In genomic region chr16:15034266-15035162, GRCh38 we compare ENCODE assay signal across 18 cellular contexts. TPM values are rescaled to one million over a fixed set of nuclear protein-coding genes. Genes with fewer than 3 reads are reported as not detected.
DNase-seq lines count a peak whose midpoint lies in the region; ATAC-seq and TF ChIP-seq lines count a peak whose summit lies in the region.
"Had no signal": no experiment of that assay in that cellular context is flagged by ENCODE, and none has a peak within 500 bp of the region (broad histone marks: within the 10 kb centered on the region; RNA-seq: fewer than 3 reads in every experiment).

No MANE protein-coding gene starts in this region.

- no peaks in the 10 kb centered on the region for H3K9me3 Mint-ChIP-seq in dendritic cell treated with granulocyte-macrophage colony-stimulating factor and Interleukin-4, amounts not matched to agents 40 ng/mL and 50 ng/mL, for 4 days
- H3K9me3 Mint-ChIP-seq in progenitor cell of endocrine pancreas (ENCODE audit: low read depth): no peaks in the 10 kb centered on the region
- H3K9me3 Mint-ChIP-seq: activated T-cell treated with anti-CD3 and anti-CD28 coated beads, Interleukin-2, amount 50 U/mL, for 4 hours; naive B cell; T-cell had no signal

- TF ChIP-seq CTCF in progenitor cell of endocrine pancreas (IDR thresholded peaks at IDR 0.05; ENCODE audit: unreplicated experiment) (no peak), uterus (IDR thresholded peaks at IDR 0.05) (peak in 1 of 4 experiments; percentile 6)

- H3K4me3 ChIP-seq in right cardiac atrium (ENCODE audit: low read length): no peak overlapping the region
- no peak overlapping the region for H3K4me3 ChIP-seq in uterus
- H3K4me3 ChIP-seq: dorsolateral prefrontal cortex, smooth muscle cell had no signal

- H3K27ac ChIP-seq in right cardiac atrium (ENCODE audit: low read length) (peak overlapping the region; percentile 34), uterus (no peak overlapping the region)

- peaks cover 1% of the 10 kb centered on the region for H3K4me1 ChIP-seq in right cardiac atrium (ENCODE audit: control insufficient read depth, insufficient read depth, low read length)
- no peaks in the 10 kb centered on the region for H3K4me1 ChIP-seq in uterus

- intact Hi-C loops in dendritic cell treated with granulocyte-macrophage colony-stimulating factor and Interleukin-4, amounts not matched to agents 40 ng/mL and 50 ng/mL, for 4 days (cut with micrococcal nuclease): no loop called here
- intact Hi-C loops in right cardiac atrium (cut with DNase I): no loop called here
- intact Hi-C loops in uterus (cut with DNase I; ENCODE audit: low total_unique reads): no loop called here

- 58% methylated on average over 23 of the region's 23 CpGs for WGBS in right cardiac atrium

- ATAC-seq in right cardiac atrium: peak; percentile 61 to 75
- no peak for ATAC-seq in HG03457 (IDR thresholded peaks at IDR 0.05; ENCODE audit: unreplicated experiment)
- ATAC-seq: activated CD4-positive, alpha-beta T cell treated with anti-CD3 and anti-CD28 coated beads for 36 hours; activated T-cell treated with anti-CD3 and anti-CD28 coated beads, Interleukin-2, amount 50 U/mL, for 4 hours; T-cell had no signal

- no peak for TF ChIP-seq POLR2A in uterus (IDR thresholded peaks at IDR 0.05)

- H3K27me3 ChIP-seq in right cardiac atrium (ENCODE audit: control insufficient read depth, insufficient read depth) (no peaks in the 10 kb centered on the region), uterus (no peaks in the 10 kb centered on the region)
- H3K27me3 ChIP-seq: dorsolateral prefrontal cortex had no signal

- H3K27me3 Mint-ChIP-seq in dendritic cell treated with granulocyte-macrophage colony-stimulating factor and Interleukin-4, amounts not matched to agents 40 ng/mL and 50 ng/mL, for 4 days: no peaks in the 10 kb centered on the region
- no peaks in the 10 kb centered on the region for H3K27me3 Mint-ChIP-seq in progenitor cell of endocrine pancreas
- H3K27me3 Mint-ChIP-seq: activated CD4-positive, alpha-beta T cell treated with anti-CD3 and anti-CD28 coated beads for 36 hours; naive B cell; T-cell had no signal

- H3K36me3 Mint-ChIP-seq in dendritic cell treated with granulocyte-macrophage colony-stimulating factor and Interleukin-4, amounts not matched to agents 40 ng/mL and 50 ng/mL, for 4 days (ENCODE audit: low read depth): peaks cover 96% of the 10 kb centered on the region
- H3K36me3 Mint-ChIP-seq in progenitor cell of endocrine pancreas (ENCODE audit: insufficient read depth): peaks cover 18% of the 10 kb centered on the region

- H3K4me3 Mint-ChIP-seq in dendritic cell treated with granulocyte-macrophage colony-stimulating factor and Interleukin-4, amounts not matched to agents 40 ng/mL and 50 ng/mL, for 4 days: no peak overlapping the region
- no peak overlapping the region for H3K4me3 Mint-ChIP-seq in progenitor cell of endocrine pancreas (ENCODE audit: low read depth)
- H3K4me3 Mint-ChIP-seq: activated CD4-positive, alpha-beta T cell treated with anti-CD3 and anti-CD28 coated beads for 36 hours; activated T-cell treated with anti-CD3 and anti-CD28 coated beads, Interleukin-2, amount 50 U/mL, for 4 hours; naive B cell; T-cell had no signal

- H3K9me3 ChIP-seq in right cardiac atrium (ENCODE audit: control insufficient read depth, low read length): no peaks in the 10 kb centered on the region
- no peaks in the 10 kb centered on the region for H3K9me3 ChIP-seq in uterus

- H3K36me3 ChIP-seq in uterus: no peaks in the 10 kb centered on the region

- peaks cover 13% of the 10 kb centered on the region for H3K4me1 Mint-ChIP-seq in dendritic cell treated with granulocyte-macrophage colony-stimulating factor and Interleukin-4, amounts not matched to agents 40 ng/mL and 50 ng/mL, for 4 days (ENCODE audit: low read depth)
- H3K4me1 Mint-ChIP-seq in progenitor cell of endocrine pancreas (ENCODE audit: low read depth): no peaks in the 10 kb centered on the region

- H3K27ac Mint-ChIP-seq in dendritic cell treated with granulocyte-macrophage colony-stimulating factor and Interleukin-4, amounts not matched to agents 40 ng/mL and 50 ng/mL, for 4 days: peak overlapping the region; percentile 59
- peak overlapping the region; percentile 77 for H3K27ac Mint-ChIP-seq in progenitor cell of endocrine pancreas
- H3K27ac Mint-ChIP-seq: activated CD4-positive, alpha-beta T cell treated with anti-CD3 and anti-CD28 coated beads for 36 hours had no signal

- DNase-seq in AG20443 (ENCODE audit: low spot score) (peak; percentile 76), right cardiac atrium (peak in 1 of 3 donors; percentile 66), progenitor cell of endocrine pancreas (ENCODE audit: low spot score, unreplicated experiment) (no peak), HuH-7.5 (ENCODE audit: low spot score) (no peak), GF-D8 (lab: John Stamatoyannopoulos, UW) (no peak), uterus (no peak)
- DNase-seq: ACHN; activated CD4-positive, alpha-beta T cell treated with anti-CD3 and anti-CD28 coated beads for 36 hours; activated T-cell treated with anti-CD3 and anti-CD28 coated beads, Interleukin-2, amount 50 U/mL, for 4 hours; Kasumi-1; naive B cell; NCI-H1694; NCI-H524 treated with DMSO at 0.1 percent for 48 hours; T-cell had no signal

RNA-seq across cellular contexts. Expression of gene NTAN1, which starts 21.4 kb away (rescaled TPM):
- 10 to 100 TPM; 21.4 to 27.9 (median 23.6) TPM for total RNA-seq in right cardiac atrium
- 37.2 TPM for polyA plus RNA-seq in right cardiac atrium
- total RNA-seq in progenitor cell of endocrine pancreas: 50.0 and 52.0 TPM in 2 replicates
- 10 to 100 TPM; 20.3 to 41.5 (median 34.8) TPM for total RNA-seq in uterus

RNA-seq across cellular contexts. Expression of gene RRN3, which starts 59.6 kb away (rescaled TPM):
- 10 to 100 TPM; 22.3 to 25.5 (median 24.0) TPM for total RNA-seq in right cardiac atrium
- polyA plus RNA-seq in right cardiac atrium: 13.1 TPM
- 36.9 and 40.0 TPM in 2 replicates for total RNA-seq in progenitor cell of endocrine pancreas
- 10 to 100 TPM; 24.7 to 56.9 (median 38.1) TPM for total RNA-seq in uterus

RNA-seq across cellular contexts. Expression of gene PDXDC1, which starts 59.7 kb away (rescaled TPM):
- total RNA-seq in right cardiac atrium (100 to 1,000 TPM in 1 of 4 donors, 10 to 100 TPM in 3; 87.1 to 106 (median 88.5) TPM), progenitor cell of endocrine pancreas (124 and 131 TPM in 2 replicates), uterus (10 to 100 TPM; 35.3 to 91.1 (median 63.0) TPM)
- polyA plus RNA-seq in right cardiac atrium: 31.5 TPM
